ENCODE assay signal across 20 cellular contexts in the genomic region with DNA sequence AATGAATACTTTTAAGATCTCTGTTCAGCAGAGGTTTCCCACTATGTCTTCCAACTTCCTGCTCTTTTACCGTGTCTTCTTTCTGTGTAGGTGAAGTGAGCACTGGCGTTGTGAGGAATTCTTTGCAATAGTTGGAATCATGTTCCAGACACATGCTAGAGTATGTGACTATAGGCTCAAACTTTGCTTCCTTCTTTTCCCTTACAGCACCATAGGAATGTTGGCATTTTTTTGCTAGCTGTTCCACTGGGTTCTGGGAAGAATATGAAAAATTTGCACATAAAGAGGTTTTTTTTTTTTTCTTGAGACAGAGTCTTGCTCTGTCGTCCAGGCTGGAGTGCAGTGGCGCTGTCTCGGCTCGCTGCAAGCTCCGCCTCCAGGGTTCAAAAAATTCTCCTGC. TPM values are rescaled to one million over a fixed set of nuclear protein-coding genes. Genes with fewer than 3 reads are reported as not detected.
"Had no signal": no experiment of that assay in that cellular context is flagged by ENCODE, and none has a peak within 500 bp of the region (broad histone marks: within the 10 kb centered on the region; RNA-seq: fewer than 3 reads in every experiment).

No MANE protein-coding gene starts in this region.

- H3K4me1 ChIP-seq: esophagus squamous epithelium, gastrocnemius medialis, heart right ventricle, left lung, lower lobe of right lung had no signal

- H3K36me3 ChIP-seq: esophagus squamous epithelium, gastrocnemius medialis, heart right ventricle, left lung, lower lobe of right lung had no signal

- ATAC-seq: gastrocnemius medialis, heart right ventricle, left cardiac atrium, left lung, left ventricle myocardium superior, lower lobe of right lung had no signal

- H3K27me3 ChIP-seq: dorsolateral prefrontal cortex, gastrocnemius medialis had no signal

- H3K9me3 ChIP-seq: esophagus squamous epithelium, gastrocnemius medialis, heart right ventricle, left lung, lower lobe of right lung had no signal

- H3K27ac ChIP-seq: coronary artery, dorsolateral prefrontal cortex, esophagus squamous epithelium, gastrocnemius medialis, heart right ventricle, left lung, lower lobe of right lung had no signal

- DNase-seq: dermis blood vessel endothelial cell; dorsolateral prefrontal cortex; effector CD4-positive, alpha-beta T cell; effector memory CD4-positive, alpha-beta T cell; esophagus squamous epithelium; foreskin fibroblast; foreskin melanocyte; gastrocnemius medialis; glutamatergic neuron; heart right ventricle; hippocampal formation; left cardiac atrium; left lung; left ventricle myocardium superior; lower lobe of right lung; mesenchymal stem cell; midbrain had no signal

- H3K4me3 ChIP-seq: coronary artery, dorsolateral prefrontal cortex, esophagus squamous epithelium, gastrocnemius medialis, heart right ventricle, left lung, lower lobe of right lung had no signal

RNA-seq across cellular contexts. Expression of a gene that starts 15.7 kb away (rescaled TPM):
- total RNA-seq: endothelial cell of umbilical vein, glomerular endothelial cell had no signal
- polyA plus RNA-seq: endothelial cell of umbilical vein had no signal
